Comparison of ENCODE assay signal across 10 cellular contexts in the genomic region with DNA sequence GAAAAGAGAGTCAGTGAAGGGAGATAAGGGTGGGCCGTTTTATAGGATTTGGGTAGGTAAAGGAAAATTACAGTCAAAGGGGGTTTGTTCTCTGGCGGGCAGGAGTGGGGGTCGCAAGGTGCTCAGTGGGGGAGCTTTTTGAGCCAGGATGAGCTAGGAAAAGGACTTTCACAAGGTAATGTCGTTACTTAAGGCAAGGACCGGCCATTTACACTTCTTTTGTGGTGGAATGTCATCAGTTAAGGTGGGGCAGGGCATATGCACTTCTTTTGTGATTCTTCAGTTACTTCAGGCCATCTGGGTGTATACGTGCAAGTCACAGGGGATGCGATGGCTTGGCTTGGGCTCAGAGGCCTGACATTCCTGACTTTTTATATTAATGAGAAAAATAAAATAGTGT. TPM values are rescaled to one million over a fixed set of nuclear protein-coding genes. Genes with fewer than 3 reads are reported as not detected.
"Had no signal": no experiment of that assay in that cellular context is flagged by ENCODE, and none has a peak within 500 bp of the region (broad histone marks: within the 10 kb centered on the region; RNA-seq: fewer than 3 reads in every experiment).

No MANE protein-coding gene starts in this region.

RNA-seq across cellular contexts. Expression of gene RPRM, which starts 56.0 kb away (rescaled TPM):
- total RNA-seq: activated CD4-positive, alpha-beta memory T cell treated with anti-CD3 and anti-CD28 coated beads, Interleukin-2, amount 10 ng/mL, durations not matched to agents 7 days and 5 days; activated CD4-positive, alpha-beta T cell treated with anti-CD3 and anti-CD28 coated beads for 36 hours; activated CD4-positive, alpha-beta T cell treated with anti-CD3 and anti-CD28 coated beads, Interleukin-2, amount 10 ng/mL, durations not matched to agents 7 days and 5 days; activated CD8-positive, alpha-beta memory T cell treated with anti-CD3 and anti-CD28 coated beads, Interleukin-2, amount 10 ng/mL, durations not matched to agents 7 days and 5 days; activated naive CD8-positive, alpha-beta T cell treated with anti-CD3 and anti-CD28 coated beads, Interleukin-2, amount 10 ng/mL, durations not matched to agents 7 days and 5 days; activated T-helper 2 cell treated with anti-CD3 and anti-CD28 coated beads, Interferon-gamma antibody, Interleukin-2, Interleukin-4, amounts not matched to agents 10 μg/mL and 5 μg/mL and 100 μg/mL, durations not matched to agents 14 hours and 24 hours and 36 hours; ascending aorta; bronchial epithelial cell; cardiac muscle cell; chondrocyte had no signal
